Comparison of ENCODE assay signal across 9 cellular contexts in genomic region chr11:66841861-66842260, GRCh38. TPM values are rescaled to one million over a fixed set of nuclear protein-coding genes. Genes with fewer than 3 reads are reported as not detected.
DNase-seq lines count a peak whose midpoint lies in the region; ATAC-seq, FAIRE-seq and TF ChIP-seq lines count a peak whose summit lies in the region.
"Had no signal": no experiment of that assay in that cellular context is flagged by ENCODE, and none has a peak within 500 bp of the region (broad histone marks: within the 10 kb centered on the region; RNA-seq: fewer than 3 reads in every experiment).

No MANE protein-coding gene starts in this region.

- H3K79me2 ChIP-seq in OCI-LY7 (ENCODE audit: insufficient read depth, low read depth, low read length) = peaks cover 46% of the 10 kb centered on the region
- H3K79me2 ChIP-seq in osteoblast (ENCODE audit: insufficient read depth, low read length) = peaks cover 63% of the 10 kb centered on the region

- no peaks in the 10 kb centered on the region for H3K9me3 ChIP-seq in CD8-positive, alpha-beta memory T cell (ENCODE audit: low read length)
- H3K9me3 ChIP-seq in OCI-LY7 (ENCODE audit: low read length) (no peaks in the 10 kb centered on the region), endodermal cell (ENCODE audit: control insufficient read depth, low read length) (no peaks in the 10 kb centered on the region), osteoblast (ENCODE audit: low read depth, low read length) (no peaks in the 10 kb centered on the region)

- H3K27ac ChIP-seq in CD8-positive, alpha-beta memory T cell (ENCODE audit: low read depth, low read length) = peak overlapping the region; percentile 98
- H3K27ac ChIP-seq in OCI-LY7 (ENCODE audit: low read depth, low read length, poor library complexity, severe bottlenecking) (peak overlapping the region; percentile 81), endodermal cell (ENCODE audit: low read depth, low read length) (no peak overlapping the region), osteoblast (ENCODE audit: low read depth, low read length) (peak overlapping the region; percentile 97)

- DNase-seq in CD8-positive, alpha-beta memory T cell = peak in 1 of 5 donors; percentile 35
- DNase-seq in OCI-LY7 (ENCODE audit: low spot score) (no peak), endodermal cell (peak; percentile 35), osteoblast (ENCODE audit: insufficient read length, low spot score, missing footprints) (no peak), hippocampal formation (lab: John Stamatoyannopoulos, UW) (no peak), D721Med (ENCODE audit: insufficient read length, low spot score) (no peak)
- DNase-seq: NCI-H1436 had no signal

- intact Hi-C loops in OCI-LY7 (cut with micrococcal nuclease; ENCODE audit: unreplicated experiment) = loop anchor here (2.0 to 5.0 kb wide), 2 partner anchors 41 to 360 kb away; partner anchors contain the start of gene DPP3

- WGBS in endodermal cell (ENCODE audit: insufficient coverage in 1 of 2, insufficient read length in 1 of 2), 2 experiments = 91 to 92% methylated on average over 6 to 7 of the region's 7 CpGs

- TF ChIP-seq CTCF in OCI-LY7 (conservative IDR thresholded peaks at IDR 0.05; ENCODE audit: low read length) (no peak), endodermal cell (conservative IDR thresholded peaks at IDR 0.05) (no peak), osteoblast (IDR thresholded peaks at IDR 0.05; ENCODE audit: extremely low read depth, low read depth, low read length) (no peak), D721Med (IDR thresholded peaks at IDR 0.05; ENCODE audit: insufficient read depth, missing control alignments) (no peak)

- H3K4me2 ChIP-seq in OCI-LY7 (ENCODE audit: low read length) (peak overlapping the region; percentile 93), osteoblast (ENCODE audit: insufficient read depth, low read length) (peak overlapping the region; percentile 99)

- H3K9me3 Mint-ChIP-seq in CD8-positive, alpha-beta memory T cell = no peaks in the 10 kb centered on the region
- no peaks in the 10 kb centered on the region for H3K9me3 Mint-ChIP-seq in endodermal cell

- peaks cover 44 to 63% (median 48%) of the 10 kb centered on the region in 3 donors for H3K4me1 Mint-ChIP-seq in CD8-positive, alpha-beta memory T cell
- peaks cover 13% of the 10 kb centered on the region for H3K4me1 Mint-ChIP-seq in endodermal cell

- peaks cover 0 to 58% (median 0%) of the 10 kb centered on the region in 3 donors for H3K36me3 Mint-ChIP-seq in CD8-positive, alpha-beta memory T cell
- peaks cover 16% of the 10 kb centered on the region for H3K36me3 Mint-ChIP-seq in endodermal cell (ENCODE audit: low read depth)

- H3K27me3 ChIP-seq in CD8-positive, alpha-beta memory T cell (ENCODE audit: insufficient read depth, low read length, poor library complexity, severe bottlenecking) = no peaks in the 10 kb centered on the region
- H3K27me3 ChIP-seq in endodermal cell (ENCODE audit: control insufficient read depth, insufficient read depth, low read length, poor library complexity, severe bottlenecking) = no peaks in the 10 kb centered on the region
- H3K27me3 ChIP-seq in osteoblast (ENCODE audit: insufficient read depth, low read length) = no peaks in the 10 kb centered on the region

- CTCF ChIA-PET in CD8-positive, alpha-beta memory T cell (lab: Charles Lee) = interaction anchor here (2.2 kb wide), 1 partner anchor 225 kb away, joined by 4 read pairs; the partner anchor contains the start of gene RBM14
- CTCF ChIA-PET in OCI-LY7 (lab: Charles Lee; ENCODE audit: unreplicated experiment) = no interaction called here

- H3K27me3 Mint-ChIP-seq in CD8-positive, alpha-beta memory T cell = peaks cover 0 to 1% of the 10 kb centered on the region in 2 donors
- H3K27me3 Mint-ChIP-seq in endodermal cell (ENCODE audit: insufficient read depth) = no peaks in the 10 kb centered on the region

- FAIRE-seq in D721Med (lab: Jason Lieb, UNC) = no peak

- peak overlapping the region; percentile 82 to 98 (median 92) for H3K4me3 Mint-ChIP-seq in CD8-positive, alpha-beta memory T cell
- peak overlapping the region; percentile 86 for H3K4me3 Mint-ChIP-seq in endodermal cell

- H3K36me3 ChIP-seq in CD8-positive, alpha-beta memory T cell (ENCODE audit: insufficient read depth, low read length) = peaks cover 6% of the 10 kb centered on the region
- H3K36me3 ChIP-seq in OCI-LY7 (ENCODE audit: insufficient read depth, low read length) (peaks cover 64% of the 10 kb centered on the region; the same call in 1 of the 2 replicates), endodermal cell (ENCODE audit: control insufficient read depth, insufficient read depth, low read length) (peaks cover 41% of the 10 kb centered on the region), osteoblast (ENCODE audit: insufficient read depth, low read length) (peaks cover 13% of the 10 kb centered on the region)

- peak overlapping the region; percentile 96 to 99 (median 97) for H3K27ac Mint-ChIP-seq in CD8-positive, alpha-beta memory T cell
- H3K27ac Mint-ChIP-seq in endodermal cell = peak overlapping the region; percentile 35

- no peaks in the 10 kb centered on the region for H3K9me2 ChIP-seq in OCI-LY7 (ENCODE audit: insufficient read depth, low read length)

- BruUV-seq in OCI-LY7 (replicated peaks; lab: Mats Ljungman, UMichigan) = no TSS peak

- ATAC-seq in HG03460 (IDR thresholded peaks at IDR 0.05; ENCODE audit: unreplicated experiment) (no peak), HG03196 (IDR thresholded peaks at IDR 0.05; ENCODE audit: unreplicated experiment) (no peak)

- POLR2A ChIA-PET in CD8-positive, alpha-beta memory T cell (lab: Charles Lee) = interaction anchor here (1.0 to 4.6 kb wide), 3 partner anchors 13 to 164 kb away, joined by 3 to 45 read pairs (median 16); partner anchors contain the start of gene RBM4B
- POLR2A ChIA-PET in OCI-LY7 (lab: Charles Lee) = interaction anchor here (0.8 to 1.2 kb wide), 3 partner anchors 14 to 362 kb away, joined by 3 to 5 read pairs (median 5); partner anchors contain the start of gene DPP3

- peak overlapping the region; percentile 91 for H3K4me3 ChIP-seq in CD8-positive, alpha-beta memory T cell (ENCODE audit: low read length)
- peak overlapping the region; percentile 92 for H3K4me3 ChIP-seq in OCI-LY7 (ENCODE audit: low read depth, low read length, poor library complexity, severe bottlenecking)
- peak overlapping the region; percentile 94 for H3K4me3 ChIP-seq in endodermal cell (ENCODE audit: low read length)
- H3K4me3 ChIP-seq in osteoblast (ENCODE audit: insufficient read depth, low read length) = peak overlapping the region; percentile 84

- no peak overlapping the region for H2AFZ ChIP-seq in OCI-LY7 (ENCODE audit: low read length)
- no peak overlapping the region for H2AFZ ChIP-seq in osteoblast (ENCODE audit: low read length)

- peaks cover 44% of the 10 kb centered on the region for H3K4me1 ChIP-seq in CD8-positive, alpha-beta memory T cell (ENCODE audit: insufficient read depth, low read length)
- H3K4me1 ChIP-seq in OCI-LY7 (ENCODE audit: insufficient read depth, low read length, poor library complexity, severe bottlenecking) (peaks cover 39% of the 10 kb centered on the region), endodermal cell (ENCODE audit: control insufficient read depth, insufficient read depth, low read length) (peaks cover 8% of the 10 kb centered on the region), osteoblast (ENCODE audit: insufficient read depth, low read length) (peaks cover 21% of the 10 kb centered on the region)

- H4K20me1 ChIP-seq in OCI-LY7 (ENCODE audit: insufficient read depth, low read length) = peaks cover 7% of the 10 kb centered on the region
- H4K20me1 ChIP-seq in osteoblast (ENCODE audit: insufficient read depth, low read length) = peaks cover 30% of the 10 kb centered on the region

- peak overlapping the region; percentile 90 for H3K9ac ChIP-seq in endodermal cell (ENCODE audit: extremely low read depth, low read length, poor library complexity, severe bottlenecking)

RNA-seq across cellular contexts. Expression of gene RCE1, which starts 1.4 kb away (rescaled TPM):
- total RNA-seq in CD8-positive, alpha-beta memory T cell = 10 to 100 TPM; 34.1 to 41.2 TPM
- polyA plus RNA-seq in CD8-positive, alpha-beta memory T cell = 32.8 TPM
- 45.3 and 62.9 TPM in 2 replicates for total RNA-seq in OCI-LY7 (2014; rRNA removed; shearing (Covaris generic))
- total RNA-seq in OCI-LY7 (2022) (31.6 and 34.9 TPM in 2 replicates), endodermal cell (10 to 100 TPM; 34.5 to 37.5 TPM), osteoblast (11.5 and 18.1 TPM in 2 replicates)
- 21.4 TPM for polyA plus RNA-seq in endodermal cell (2013, experiment 1 of 2)
- polyA plus RNA-seq in endodermal cell (2013, experiment 2 of 2) = 21.2 TPM

RNA-seq across cellular contexts. Expression of gene LRFN4, which starts 15.0 kb away (rescaled TPM):
- total RNA-seq in CD8-positive, alpha-beta memory T cell = 10 to 100 TPM; 35.5 to 42.8 TPM
- polyA plus RNA-seq in CD8-positive, alpha-beta memory T cell = 2.2 TPM
- 27.2 and 33.9 TPM in 2 replicates for total RNA-seq in OCI-LY7 (2014; rRNA removed; shearing (Covaris generic))
- total RNA-seq in OCI-LY7 (2022) = 34.9 and 38.6 TPM in 2 replicates
- 10 to 100 TPM; 23.2 to 26.2 TPM for total RNA-seq in endodermal cell
- 27.8 TPM for polyA plus RNA-seq in endodermal cell (2013, experiment 1 of 2)
- 24.3 TPM for polyA plus RNA-seq in endodermal cell (2013, experiment 2 of 2)
- total RNA-seq in osteoblast = 15.9 and 16.3 TPM in 2 replicates
